ENCODE assay signal across 8 cellular contexts in the genomic region with DNA sequence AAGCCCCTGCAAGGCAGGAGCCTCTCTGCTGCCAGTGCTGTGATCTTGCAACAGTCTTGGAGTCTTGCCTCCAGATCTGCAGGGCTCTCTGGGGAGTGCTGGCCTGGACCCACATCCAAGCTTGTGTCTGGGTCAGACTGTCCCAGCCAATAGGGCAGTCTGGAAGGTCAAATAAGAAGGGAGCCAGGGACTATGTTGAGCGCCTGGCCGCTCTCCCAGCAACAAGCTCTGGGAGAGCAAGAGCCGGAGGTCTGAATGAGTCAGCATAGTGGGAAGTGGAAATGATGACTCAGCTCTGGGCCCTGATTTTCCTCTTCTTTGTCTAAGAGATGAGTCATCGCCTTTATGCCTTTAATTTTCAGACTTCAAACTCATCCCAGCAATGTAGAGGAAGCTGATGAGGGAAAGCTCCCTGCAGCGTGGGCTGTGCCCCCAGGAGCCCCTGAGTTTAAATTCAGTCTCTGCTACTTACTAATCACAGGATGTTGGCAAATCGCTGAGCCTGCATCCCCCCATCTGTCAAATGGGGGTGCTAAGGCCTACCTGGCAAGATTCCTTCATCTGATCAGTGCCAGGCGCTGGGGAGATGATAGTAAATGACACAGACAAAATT. TPM values are rescaled to one million over a fixed set of nuclear protein-coding genes. Genes with fewer than 3 reads are reported as not detected.
DNase-seq lines count a peak whose midpoint lies in the region; ATAC-seq, FAIRE-seq and TF ChIP-seq lines count a peak whose summit lies in the region.

No MANE protein-coding gene starts in this region.

- POLR2A ChIA-PET in activated CD4-positive, alpha-beta memory T cell treated with anti-CD3 and anti-CD28 coated beads, Interleukin-2, amount 10 ng/mL, durations not matched to agents 7 days and 5 days (lab: Charles Lee), result interaction anchor here (1.7 to 2.3 kb wide), 2 partner anchors 25 to 44 kb away, joined by 3 to 14 read pairs; partner anchors contain the start of gene HAPSTR1
- POLR2A ChIA-PET in endothelial cell of umbilical vein (lab: Charles Lee), result interaction anchor here (1.1 to 1.4 kb wide), 2 partner anchors 31 to 44 kb away, joined by 3 to 12 read pairs; partner anchors contain the start of gene HAPSTR1

- H3K36me3 Mint-ChIP-seq in activated CD4-positive, alpha-beta memory T cell treated with anti-CD3 and anti-CD28 coated beads, Interleukin-2, amount 10 ng/mL, durations not matched to agents 7 days and 5 days (ENCODE audit: low read depth), result peaks cover 6% of the 10 kb centered on the region

- H3K27ac Mint-ChIP-seq in activated CD4-positive, alpha-beta memory T cell treated with anti-CD3 and anti-CD28 coated beads, Interleukin-2, amount 10 ng/mL, durations not matched to agents 7 days and 5 days, result no peak overlapping the region

- intact Hi-C loops in endothelial cell of umbilical vein (cut with micrococcal nuclease), result loop anchor here (1.0 to 5.0 kb wide), 3 partner anchors 32 to 85 kb away; partner anchors contain the start of genes HAPSTR1 and USP7

- H3K9ac ChIP-seq in endothelial cell of umbilical vein (replicated peaks; ENCODE audit: extremely low read depth, insufficient read depth, low read length), result peak overlapping the region; percentile 74

- H3K4me3 Mint-ChIP-seq in activated CD4-positive, alpha-beta memory T cell treated with anti-CD3 and anti-CD28 coated beads, Interleukin-2, amount 10 ng/mL, durations not matched to agents 7 days and 5 days, result no peak overlapping the region

- TSS peak; percentile 95 for BruUV-seq in endothelial cell of umbilical vein (replicated peaks; lab: Mats Ljungman, UMichigan)

- H3K36me3 ChIP-seq in endothelial cell of umbilical vein (ENCODE audit: control insufficient read depth in 2 of 2, extremely low read depth in 1 of 2, insufficient read depth in 2 of 2, low read length in 2 of 2) (no peaks in the 10 kb centered on the region), mesodermal cell (ENCODE audit: control insufficient read depth, insufficient read depth, low read length) (no peaks in the 10 kb centered on the region)

- no peaks in the 10 kb centered on the region for H3K27me3 Mint-ChIP-seq in activated CD4-positive, alpha-beta memory T cell treated with anti-CD3 and anti-CD28 coated beads, Interleukin-2, amount 10 ng/mL, durations not matched to agents 7 days and 5 days

- TF ChIP-seq POLR2A in endothelial cell of umbilical vein (IDR thresholded peaks at IDR 0.05; ENCODE audit: low read depth, low read length), result no peak

- peak overlapping the region; percentile 60 for H2AFZ ChIP-seq in endothelial cell of umbilical vein (ENCODE audit: low read depth, low read length)

- peaks cover 2% of the 10 kb centered on the region for H3K9me3 Mint-ChIP-seq in activated CD4-positive, alpha-beta memory T cell treated with anti-CD3 and anti-CD28 coated beads, Interleukin-2, amount 10 ng/mL, durations not matched to agents 7 days and 5 days

- H3K4me1 Mint-ChIP-seq in activated CD4-positive, alpha-beta memory T cell treated with anti-CD3 and anti-CD28 coated beads, Interleukin-2, amount 10 ng/mL, durations not matched to agents 7 days and 5 days, result peaks cover 29% of the 10 kb centered on the region

- H3K9me3 ChIP-seq in endothelial cell of umbilical vein (replicated peaks; ENCODE audit: control insufficient read depth, insufficient read depth, low read length) (no peaks in the 10 kb centered on the region), mesodermal cell (ENCODE audit: control insufficient read depth, low read length) (peaks cover 8% of the 10 kb centered on the region)

- H3K9me1 ChIP-seq in endothelial cell of umbilical vein (replicated peaks; ENCODE audit: control insufficient read depth, extremely low read depth, insufficient read depth, low read length), result no peaks in the 10 kb centered on the region

- no peaks in the 10 kb centered on the region for H3K79me2 ChIP-seq in endothelial cell of umbilical vein (ENCODE audit: control insufficient read depth, insufficient read depth, low read length)

- no peaks in the 10 kb centered on the region for H3K27me3 ChIP-seq in endothelial cell of umbilical vein (ENCODE audit: control insufficient read depth in 2 of 2, insufficient read depth in 2 of 2, low read length in 2 of 2)

- peak overlapping the region; percentile 52 for H3K4me2 ChIP-seq in endothelial cell of umbilical vein (ENCODE audit: insufficient read depth, low read length)

- peaks cover 15% of the 10 kb centered on the region for H3K4me1 ChIP-seq in endothelial cell of umbilical vein (ENCODE audit: control insufficient read depth, extremely low read depth, insufficient read depth, low read length)
- H3K4me1 ChIP-seq in mesodermal cell (ENCODE audit: control insufficient read depth, insufficient read depth, low read length, poor library complexity, severe bottlenecking), result peaks cover 11% of the 10 kb centered on the region

- FAIRE-seq in endothelial cell of umbilical vein (lab: Jason Lieb, UNC), result peak; percentile 100

- dilution Hi-C loops in endothelial cell of umbilical vein (cut with MboI; ENCODE audit: extremely low pct_ligation_motif_present, low sequenced_read_pairs), result no loop called here

- H4K20me1 ChIP-seq in endothelial cell of umbilical vein (replicated peaks; ENCODE audit: control insufficient read depth, extremely low read depth, insufficient read depth, low read length), result no peaks in the 10 kb centered on the region

- CTCF ChIA-PET in activated CD4-positive, alpha-beta memory T cell treated with anti-CD3 and anti-CD28 coated beads, Interleukin-2, amount 10 ng/mL, durations not matched to agents 7 days and 5 days (lab: Charles Lee), result interaction anchor here (0.6 to 2.0 kb wide), 4 partner anchors 30 to 167 kb away, joined by 3 to 9 read pairs (median 4); no protein-coding TSS in a partner anchor
- CTCF ChIA-PET in endothelial cell of umbilical vein (lab: Charles Lee), result interaction anchor here (0.7 to 4.5 kb wide), 10 partner anchors 14 to 179 kb away, joined by 3 to 32 read pairs (median 4); partner anchors contain the start of genes CARHSP1 and HAPSTR1

- DNase-seq in GM03348 (ENCODE audit: low spot score), result peak; percentile 93
- DNase-seq in NCI-H2107 (lab: John Stamatoyannopoulos, UW), result peak; percentile 36
- peak; percentile 63 for DNase-seq in activated CD4-positive, alpha-beta memory T cell treated with anti-CD3 and anti-CD28 coated beads, Interleukin-2, amount 10 ng/mL, durations not matched to agents 7 days and 5 days
- peak; percentile 98 for DNase-seq in endothelial cell of umbilical vein (ENCODE audit: low read depth, low spot score)
- peak; percentile 3 to 4 for DNase-seq in stimulated activated CD8-positive, alpha-beta memory T cell treated with anti-CD3 and anti-CD28 coated beads, Interleukin-2, amount 100 ng/mL, for 1 hour (ENCODE audit: low read depth in 2 of 2)
- DNase-seq in central memory CD4-positive, alpha-beta T cell, result no peak

- ATAC-seq in HG02571 (IDR thresholded peaks at IDR 0.05; ENCODE audit: unreplicated experiment), result peak; percentile 64

- H3K4me3 ChIP-seq in endothelial cell of umbilical vein (replicated peaks in 1 of 3; ENCODE audit: insufficient read depth in 1 of 3, low read depth in 1 of 3, low read length in 3 of 3) (no peak overlapping the region), mesodermal cell (ENCODE audit: extremely low read depth, insufficient read depth, low read length, poor library complexity, severe bottlenecking) (no peak overlapping the region)

- WGBS in mesodermal cell (ENCODE audit: insufficient coverage in 2 of 2), 2 experiments, result 0 to 14% methylated on average over 1 to 5 of the region's 7 CpGs

- TF ChIP-seq CTCF in endothelial cell of umbilical vein (IDR thresholded peaks at IDR 0.05; ENCODE audit: extremely low read depth in 1 of 2, insufficient read depth in 1 of 2, low read depth in 1 of 2, low read length in 2 of 2), result no peak

- H3K27ac ChIP-seq in endothelial cell of umbilical vein (ENCODE audit: insufficient read depth, low read depth, low read length) (peak overlapping the region; percentile 94), mesodermal cell (ENCODE audit: low read depth, low read length, severe bottlenecking) (peak overlapping the region; percentile 98)

TF ChIP-seq in endothelial cell of umbilical vein, 7 proteins besides CTCF, POLR2A, EP300 and RAD21:
- TF ChIP-seq EZH2 (IDR thresholded peaks at IDR 0.05; ENCODE audit: borderline replicate concordance, low read depth, low read length, severe bottlenecking) (no peak), JUN (IDR thresholded peaks at IDR 0.05; ENCODE audit: borderline replicate concordance, insufficient read depth, insufficient read length, low read depth) (peak; percentile 100), MYC (IDR thresholded peaks at IDR 0.05; ENCODE audit: low read depth, low read length) (no peak), FOS (IDR thresholded peaks at IDR 0.05; ENCODE audit: borderline replicate concordance, insufficient read depth, low read length) (peak; percentile 100), GATA2 (IDR thresholded peaks at IDR 0.05; ENCODE audit: insufficient read depth, insufficient read length, low read depth, low read length) (no peak), POLR2AphosphoS5 (IDR thresholded peaks at IDR 0.05; ENCODE audit: insufficient read depth, low read depth, low read length) (peak; percentile 81), MAX (IDR thresholded peaks at IDR 0.05; ENCODE audit: insufficient read depth, insufficient read length) (no peak)

RNA-seq across cellular contexts. Expression of gene HAPSTR1, which starts 43.6 kb away (rescaled TPM):
- 10 to 100 TPM; 65.1 to 65.3 TPM for total RNA-seq in activated CD4-positive, alpha-beta memory T cell treated with anti-CD3 and anti-CD28 coated beads, Interleukin-2, amount 10 ng/mL, durations not matched to agents 7 days and 5 days
- total RNA-seq in endothelial cell of umbilical vein, result 60.1 and 63.7 TPM in 2 replicates
- 11.6 and 15.7 TPM in 2 replicates for polyA plus RNA-seq in endothelial cell of umbilical vein
- polyA plus RNA-seq in endothelial cell of umbilical vein (2011; cell fraction: cytosol; rRNA removed), result 15.9 and 18.5 TPM in 2 replicates
- polyA plus RNA-seq in endothelial cell of umbilical vein (2011; cell fraction: nucleus; rRNA removed), result 20.5 and 27.5 TPM in 2 replicates
- 25.2 and 32.3 TPM in 2 replicates for polyA plus RNA-seq in endothelial cell of umbilical vein (2012)
- polyA minus RNA-seq in endothelial cell of umbilical vein, result 43.8 and 48.6 TPM in 2 replicates
- 28.6 TPM for polyA minus RNA-seq in endothelial cell of umbilical vein (2011; cell fraction: cytosol; rRNA and poly(A)+ RNA removed)
- 28.1 and 40.5 TPM in 2 replicates for polyA minus RNA-seq in endothelial cell of umbilical vein (2011; cell fraction: nucleus; rRNA and poly(A)+ RNA removed)
- 29.7 TPM for polyA plus RNA-seq in mesodermal cell (2013, experiment 1 of 2)
- polyA plus RNA-seq in mesodermal cell (2013, experiment 2 of 2), result 30.2 TPM
